Comparison of ENCODE assay signal across 21 cellular contexts in the genomic region with DNA sequence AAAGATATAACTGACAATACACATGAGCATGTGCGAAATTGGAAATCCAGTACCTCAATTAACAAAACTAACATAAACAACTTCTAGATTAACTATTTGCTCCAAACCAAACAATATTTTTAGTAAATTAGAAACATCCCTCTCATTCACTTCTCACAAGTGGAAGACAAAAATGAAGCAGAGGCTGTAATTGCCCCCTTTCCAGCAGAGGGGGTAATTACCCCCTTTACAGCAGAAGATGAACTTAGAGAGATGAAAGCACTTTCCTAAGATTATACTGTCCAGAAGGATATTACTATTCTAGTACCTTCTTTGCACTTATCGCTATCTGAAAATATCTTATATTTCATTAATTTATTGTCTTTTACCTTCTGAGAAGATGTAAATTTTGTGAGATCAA.
"Had no signal": no experiment of that assay in that cellular context is flagged by ENCODE, and none has a peak within 500 bp of the region (broad histone marks: within the 10 kb centered on the region; RNA-seq: fewer than 3 reads in every experiment).

No MANE protein-coding gene starts in this region.

- H3K4me3 ChIP-seq: colonic mucosa, heart left ventricle, mucosa of descending colon, ovary, smooth muscle cell had no signal

- H3K4me2 ChIP-seq: smooth muscle cell had no signal

- ATAC-seq: esophagus mucosa, heart left ventricle, mucosa of descending colon, natural killer cell, right cardiac atrium had no signal

- H3K36me3 ChIP-seq: colonic mucosa, heart left ventricle, ovary had no signal

- DNase-seq: colonic mucosa; dermis blood vessel endothelial cell; effector CD8-positive, alpha-beta T cell; heart left ventricle; hippocampal formation; kidney glomerular epithelial cell; mammary epithelial cell; mucosa of descending colon; natural killer cell; nucleus accumbens; ovary; right cardiac atrium; stimulated activated CD4-positive, alpha-beta T cell treated with anti-CD3 and anti-CD28 coated beads, Interleukin-2, amount 100 ng/mL, for 48 hours; stimulated activated naive CD4-positive, alpha-beta T cell treated with Interleukin-2 at 50 U/mL for 16 hours; trophoblast cell had no signal

- H3K27me3 ChIP-seq: colonic mucosa, heart left ventricle had no signal

- H3K4me1 ChIP-seq: colonic mucosa, heart left ventricle had no signal

- H3K9me3 ChIP-seq: colonic mucosa, heart left ventricle, mucosa of descending colon, ovary had no signal

- H3K27ac ChIP-seq: colonic mucosa, heart left ventricle, ovary had no signal

- FAIRE-seq: endometrium, frontal cortex, islet of Langerhans, urothelium cell line had no signal
